Comparison of ENCODE assay signal across 10 cellular contexts in the genomic region with DNA sequence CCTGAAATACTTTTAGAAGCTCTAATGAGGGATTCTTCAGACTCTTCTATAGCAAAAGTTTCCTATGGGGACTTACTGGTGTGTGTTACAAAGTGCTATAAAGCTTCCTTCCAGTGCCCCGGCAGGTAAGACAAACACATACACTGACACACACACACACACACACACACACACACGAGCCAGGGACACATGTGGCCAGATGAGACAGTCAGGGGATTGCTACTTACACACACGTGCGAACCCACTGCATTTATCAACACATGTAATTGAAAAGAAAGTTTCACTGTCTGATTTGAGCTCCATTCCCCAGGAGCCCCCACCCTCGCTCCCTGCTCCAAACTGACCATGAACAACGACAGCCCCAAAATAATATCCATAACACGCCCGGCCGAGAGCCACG.
DNase-seq lines count a peak whose midpoint lies in the region; ATAC-seq and TF ChIP-seq lines count a peak whose summit lies in the region.
"Had no signal": no experiment of that assay in that cellular context is flagged by ENCODE, and none has a peak within 500 bp of the region (broad histone marks: within the 10 kb centered on the region; RNA-seq: fewer than 3 reads in every experiment).

No MANE protein-coding gene starts in this region.

- H3K36me3 ChIP-seq in heart right ventricle = peaks cover 0 to 14% (median 0%) of the 10 kb centered on the region in 9 donors
- H3K36me3 ChIP-seq in prostate gland = no peaks in the 10 kb centered on the region

- intact Hi-C loops in heart right ventricle (cut with DNase I) (loop anchor here in 4 of 10 donors (2.0 to 5.0 kb wide), 4 partner anchors 22 to 71 kb away; no protein-coding TSS in a partner anchor), prostate gland (cut with DNase I) (no loop called here)

- DNase-seq in GM12864 (ENCODE audit: low read depth) = no peak
- no peak for DNase-seq in heart right ventricle
- DNase-seq in prostate gland (ENCODE audit: low spot score) = peak; percentile 36
- no peak for DNase-seq in GDM1 (lab: John Stamatoyannopoulos, UW)
- DNase-seq: activated CD4-positive, CD25-positive, alpha-beta regulatory T cell; hippocampal formation had no signal

- peak overlapping the region; percentile 44 to 91 (median 84) for H3K27ac ChIP-seq in heart right ventricle
- peak overlapping the region; percentile 53 to 70 for H3K27ac ChIP-seq in prostate gland

- no peaks in the 10 kb centered on the region for H3K27me3 ChIP-seq in heart right ventricle
- no peaks in the 10 kb centered on the region for H3K27me3 ChIP-seq in prostate gland (replicated peaks; ENCODE audit: insufficient read depth)

- ATAC-seq in heart right ventricle (peak in 4 of 8 donors; percentile 5 to 23 (median 18)), GM19455 (IDR thresholded peaks at IDR 0.05; ENCODE audit: unreplicated experiment) (no peak), HG02588 (IDR thresholded peaks at IDR 0.05; ENCODE audit: unreplicated experiment) (no peak), GM21447 (IDR thresholded peaks at IDR 0.05; ENCODE audit: unreplicated experiment) (no peak)

- H3K4me3 ChIP-seq in GM12864 (ENCODE audit: low read depth, low read length) (peak overlapping the region; percentile 60), WI38 (ENCODE audit: low read depth, low read length) (peak overlapping the region; percentile 67), heart right ventricle (peak overlapping the region; percentile 7 to 70 (median 63)), prostate gland (peak overlapping the region; percentile 43 to 52)

- TF ChIP-seq CTCF in GM12864 (IDR thresholded peaks at IDR 0.05; ENCODE audit: low read depth, low read length, missing control alignments) (no peak), WI38 (IDR thresholded peaks at IDR 0.05; ENCODE audit: low read depth, low read length) (no peak), heart right ventricle (IDR thresholded peaks at IDR 0.05) (no peak), prostate gland (IDR thresholded peaks at IDR 0.05) (no peak)

- H3K9me3 ChIP-seq in heart right ventricle (no peaks in the 10 kb centered on the region), prostate gland (no peaks in the 10 kb centered on the region)

- no peak for TF ChIP-seq POLR2A in prostate gland (IDR thresholded peaks at IDR 0.05)

- WGBS in heart right ventricle, 2 donors = 24 to 30% methylated on average over 10 of the region's 10 CpGs
- WGBS in prostate gland = 31% methylated on average over 10 of the region's 10 CpGs

- H3K4me1 ChIP-seq in heart right ventricle (peaks cover 10 to 90% (median 81%) of the 10 kb centered on the region in 9 donors), prostate gland (replicated peaks) (peaks cover 5% of the 10 kb centered on the region)
